10 cellular contexts compared by ENCODE assay signal in genomic region chr3:63975705-63976104, GRCh38. TPM values are rescaled to one million over a fixed set of nuclear protein-coding genes. Genes with fewer than 3 reads are reported as not detected.
DNase-seq lines count a peak whose midpoint lies in the region; TF ChIP-seq lines count a peak whose summit lies in the region.
"Had no signal": no experiment of that assay in that cellular context is flagged by ENCODE, and none has a peak within 500 bp of the region (broad histone marks: within the 10 kb centered on the region; RNA-seq: fewer than 3 reads in every experiment).

No MANE protein-coding gene starts in this region.

- H3K4me3 Mint-ChIP-seq in activated CD4-positive, alpha-beta memory T cell treated with anti-CD3 and anti-CD28 coated beads for 36 hours: no peak overlapping the region
- no peak overlapping the region for H3K4me3 Mint-ChIP-seq in glutamatergic neuron (ENCODE audit: unreplicated experiment)

- no peaks in the 10 kb centered on the region for H3K9me3 Mint-ChIP-seq in activated CD4-positive, alpha-beta memory T cell treated with anti-CD3 and anti-CD28 coated beads for 36 hours
- H3K9me3 Mint-ChIP-seq in glutamatergic neuron (ENCODE audit: unreplicated experiment): no peaks in the 10 kb centered on the region

- no peak overlapping the region for H3K4me3 ChIP-seq in fibroblast of villous mesenchyme (ENCODE audit: low read depth, low read length)

- no peaks in the 10 kb centered on the region for H3K27me3 Mint-ChIP-seq in activated CD4-positive, alpha-beta memory T cell treated with anti-CD3 and anti-CD28 coated beads for 36 hours
- H3K27me3 Mint-ChIP-seq in glutamatergic neuron (ENCODE audit: unreplicated experiment): no peaks in the 10 kb centered on the region

- H3K36me3 Mint-ChIP-seq in activated CD4-positive, alpha-beta memory T cell treated with anti-CD3 and anti-CD28 coated beads for 36 hours: peaks cover 14% of the 10 kb centered on the region
- no peaks in the 10 kb centered on the region for H3K36me3 Mint-ChIP-seq in glutamatergic neuron (ENCODE audit: unreplicated experiment)

- intact Hi-C loops in activated CD4-positive, alpha-beta memory T cell treated with anti-CD3 and anti-CD28 coated beads for 36 hours (cut with micrococcal nuclease): no loop called here
- intact Hi-C loops in posterior cingulate gyrus (cut with DNase I): no loop called here

- CTCF ChIA-PET in activated CD4-positive, alpha-beta memory T cell treated with anti-CD3 and anti-CD28 coated beads for 36 hours (lab: Charles Lee): interaction anchor here (6.8 to 25.3 kb wide), 2 partner anchors 9 to 18 kb away, joined by 130 to 360 read pairs; no protein-coding TSS in a partner anchor

- H3K4me1 Mint-ChIP-seq in activated CD4-positive, alpha-beta memory T cell treated with anti-CD3 and anti-CD28 coated beads for 36 hours (ENCODE audit: low read depth): peaks cover 92% of the 10 kb centered on the region
- H3K4me1 Mint-ChIP-seq in glutamatergic neuron (ENCODE audit: low read depth, unreplicated experiment): peaks cover 3% of the 10 kb centered on the region

- peak overlapping the region; percentile 63 for H3K27ac Mint-ChIP-seq in activated CD4-positive, alpha-beta memory T cell treated with anti-CD3 and anti-CD28 coated beads for 36 hours
- no peak overlapping the region for H3K27ac Mint-ChIP-seq in glutamatergic neuron (ENCODE audit: unreplicated experiment)

- peak; percentile 24 for DNase-seq in GM03348 (ENCODE audit: low spot score)
- DNase-seq in activated CD4-positive, alpha-beta memory T cell treated with anti-CD3 and anti-CD28 coated beads for 36 hours: no peak
- peak; percentile 50 for DNase-seq in fibroblast of villous mesenchyme (ENCODE audit: low read depth)
- DNase-seq in posterior cingulate gyrus: peak in 6 of 10 donors; percentile 37 to 86 (median 46)
- no peak for DNase-seq in glutamatergic neuron
- no peak for DNase-seq in DMS53 treated with DMSO at 0.1 percent for 48 hours (lab: John Stamatoyannopoulos, UW; ENCODE audit: unreplicated experiment)
- DNase-seq in cerebellar nuclear complex (lab: John Stamatoyannopoulos, UW): no peak
- DNase-seq in dedifferentiated amniotic fluid mesenchymal stem cell (ENCODE audit: extremely low spot score): no peak
- DNase-seq: KBM-7, trophoblast cell had no signal

- POLR2A ChIA-PET in activated CD4-positive, alpha-beta memory T cell treated with anti-CD3 and anti-CD28 coated beads for 36 hours (lab: Charles Lee): interaction anchor here (6.6 kb wide), 1 partner anchor 9 kb away, joined by 51 read pairs; no protein-coding TSS in a partner anchor

- no peak for TF ChIP-seq CTCF in fibroblast of villous mesenchyme (IDR thresholded peaks at IDR 0.05; ENCODE audit: insufficient read depth, low read depth, low read length)
- TF ChIP-seq CTCF in glutamatergic neuron (IDR thresholded peaks at IDR 0.05; ENCODE audit: partially characterized antibody, unreplicated experiment): no peak

RNA-seq across cellular contexts. Expression of gene PSMD6, which starts 47.6 kb away (rescaled TPM):
- total RNA-seq in activated CD4-positive, alpha-beta memory T cell treated with anti-CD3 and anti-CD28 coated beads for 36 hours: 100 to 1,000 TPM; 104 to 109 TPM
- 101 TPM in 2 replicates for total RNA-seq in fibroblast of villous mesenchyme
- 78.6 TPM for total RNA-seq in glutamatergic neuron (ENCODE audit: unreplicated experiment)

Comparison
In these comparisons a context has a peak if more than half of its experiments do, and no peak if none do; other contexts are left out.
1. DNase-seq: peak in GM03348 (single experiment), fibroblast of villous mesenchyme (single experiment) and posterior cingulate gyrus (6 of 10); none in activated CD4-positive, alpha-beta memory T cell treated with anti-CD3 and anti-CD28 coated beads for 36 hours (single experiment), glutamatergic neuron (single experiment), DMS53 treated with DMSO at 0.1 percent for 48 hours (single experiment), cerebellar nuclear complex (0 of 2) and dedifferentiated amniotic fluid mesenchymal stem cell (single experiment).